In genomic region chr3:5026046-5026362, GRCh38 we compare ENCODE assay signal across 1 cellular context.
TF ChIP-seq lines count a peak whose summit lies in the region.

No MANE protein-coding gene starts in this region.

TF ChIP-seq in WTC11, 78 proteins besides CTCF, POLR2A, EP300 and RAD21 (continued from another document):
- no peak for TF ChIP-seq MLX (CRISPR knock-in tag; IDR thresholded peaks at IDR 0.05)
- no peak for TF ChIP-seq ZNF423 (CRISPR knock-in tag; IDR thresholded peaks at IDR 0.05)
TF ChIP-seq in WTC11: peak in this region for 0.
